ENCODE assay signal across 1 cellular context in genomic region chr2:135055182-135055786, GRCh38.
A peak's percentile ranks its signal among the peaks of the same experiment; 100 is the strongest.
TF ChIP-seq lines count a peak whose summit lies in the region.

No MANE protein-coding gene starts in this region.

TF ChIP-seq in SK-N-SH, 30 proteins besides CTCF, POLR2A, EP300 and RAD21 (continued from another document):
- no peak for TF ChIP-seq REST (IDR thresholded peaks at IDR 0.05; ENCODE audit: low read depth, low read length)
- no peak for TF ChIP-seq RCOR1 (IDR thresholded peaks at IDR 0.05; ENCODE audit: low read length)
- no peak for TF ChIP-seq EZH2phosphoT487 (IDR thresholded peaks at IDR 0.05; ENCODE audit: borderline replicate concordance, low read depth)
- TF ChIP-seq SMC3 (IDR thresholded peaks at IDR 0.05; ENCODE audit: low read depth, low read length) = no peak
- TF ChIP-seq MEF2A (IDR thresholded peaks at IDR 0.05; ENCODE audit: borderline replicate concordance, low read depth) = no peak
- TF ChIP-seq YY1 (IDR thresholded peaks at IDR 0.05; ENCODE audit: low read depth) = no peak
- no peak for TF ChIP-seq FOXM1 (IDR thresholded peaks at IDR 0.05; ENCODE audit: low read depth)
- TF ChIP-seq JUND (IDR thresholded peaks at IDR 0.05) = peak; percentile 55
- TF ChIP-seq NRF1 (IDR thresholded peaks at IDR 0.05; ENCODE audit: low read depth, low read length) = no peak
- TF ChIP-seq RXRA (IDR thresholded peaks at IDR 0.05; ENCODE audit: borderline replicate concordance, low read depth) = no peak
- no peak for TF ChIP-seq ELF1 (IDR thresholded peaks at IDR 0.05)
- TF ChIP-seq GATA2 (CRISPR knock-in tag; IDR thresholded peaks at IDR 0.05) = no peak
- no peak for TF ChIP-seq NFIC (IDR thresholded peaks at IDR 0.05; ENCODE audit: borderline replicate concordance)
- peak; percentile 59; the same call in 1 of the 2 replicates for TF ChIP-seq FOSL2 (IDR thresholded peaks at IDR 0.05; ENCODE audit: borderline replicate concordance, low read depth)
- TF ChIP-seq MAX (IDR thresholded peaks at IDR 0.05; ENCODE audit: low read depth) = 0 out of 2 replicates have a peak, but pooled peaks have one; percentile 28
- TF ChIP-seq USF1 (IDR thresholded peaks at IDR 0.05; ENCODE audit: borderline replicate concordance, low read depth) = no peak
- no peak for TF ChIP-seq USF2 (IDR thresholded peaks at IDR 0.05; ENCODE audit: borderline replicate concordance, low read depth, low read length)
- TF ChIP-seq TAF1 (IDR thresholded peaks at IDR 0.05; ENCODE audit: borderline replicate concordance, low read depth, low read length) = no peak
- TF ChIP-seq CHD2 (IDR thresholded peaks at IDR 0.05; ENCODE audit: low read length, partially characterized antibody) = no peak
- no peak for TF ChIP-seq PBX3 (IDR thresholded peaks at IDR 0.05)
- TF ChIP-seq GABPA (IDR thresholded peaks at IDR 0.05; ENCODE audit: low read depth) = no peak
- TF ChIP-seq RFX5 (IDR thresholded peaks at IDR 0.05; ENCODE audit: low read length) = no peak
- no peak for TF ChIP-seq FOXJ3 (CRISPR knock-in tag; IDR thresholded peaks at IDR 0.05)
- peak; percentile 21; the same call in 1 of the 2 replicates for TF ChIP-seq TCF12 (IDR thresholded peaks at IDR 0.05)
